8 cellular contexts compared by ENCODE assay signal in the genomic region with DNA sequence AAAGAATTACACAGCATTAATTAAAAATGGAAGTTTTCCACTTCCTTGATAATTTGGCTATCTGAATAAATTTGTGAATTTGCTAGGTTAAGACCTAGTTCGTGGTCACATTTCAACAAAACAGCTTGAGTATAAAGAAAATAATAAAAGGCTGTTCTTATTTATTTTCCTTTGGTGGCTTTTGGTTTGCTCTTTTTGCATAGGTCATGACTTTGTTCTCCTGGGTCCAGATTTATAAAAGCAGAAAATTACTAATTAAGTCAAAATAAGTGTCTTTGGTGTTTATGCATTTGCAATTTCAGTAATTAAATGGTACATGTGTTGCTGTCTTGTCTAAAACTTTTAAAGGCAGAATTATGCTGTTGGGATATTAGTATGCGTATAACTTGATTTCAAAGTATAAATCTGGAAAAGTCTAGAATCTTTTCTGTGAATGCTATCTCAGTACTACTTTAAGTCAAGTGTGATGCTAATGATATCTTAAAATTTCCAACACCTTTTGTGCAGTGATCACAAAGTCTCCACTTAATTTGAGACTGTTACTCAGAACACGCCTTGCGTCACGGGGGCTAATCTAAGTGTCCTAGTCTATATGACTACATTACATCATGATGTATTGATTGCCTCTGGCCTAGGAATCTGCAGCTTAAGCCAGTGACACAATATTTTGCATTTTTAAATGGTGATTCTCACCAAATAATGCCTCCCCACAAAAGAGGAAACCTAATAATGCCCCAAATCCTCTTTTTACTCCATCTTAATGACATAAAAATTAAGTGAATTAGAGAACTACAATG. TPM values are rescaled to one million over a fixed set of nuclear protein-coding genes. Genes with fewer than 3 reads are reported as not detected.
DNase-seq lines count a peak whose midpoint lies in the region; ATAC-seq and TF ChIP-seq lines count a peak whose summit lies in the region.

No MANE protein-coding gene starts in this region.

- no peak overlapping the region for H3K14ac ChIP-seq in neuronal stem cell (ENCODE audit: low read length)

- 32 to 41% (median 34%) methylated on average over 5 of the region's 5 CpGs for WGBS in heart left ventricle, 4 donors
- WGBS in neuronal stem cell (ENCODE audit: extremely low coverage in 2 of 2, insufficient read length in 2 of 2, insufficient replicate concordance in 1 of 2), 2 donors: no CpG with 5 or more reads among the region's 5 CpGs

- CTCF ChIA-PET in activated CD4-positive, alpha-beta memory T cell treated with anti-CD3 and anti-CD28 coated beads, Interleukin-2, amount 10 ng/mL, durations not matched to agents 7 days and 5 days (lab: Charles Lee): interaction anchor here (0.8 kb wide), 1 partner anchor 242 kb away, joined by 3 read pairs; the partner anchor contains the start of gene STX16

- H3K9me3 ChIP-seq in heart left ventricle (no peaks in the 10 kb centered on the region), subcutaneous abdominal adipose tissue (ENCODE audit: control insufficient read depth in 5 of 5, low read length in 5 of 5) (no peaks in the 10 kb centered on the region), neuronal stem cell (replicated peaks in 1 of 2; ENCODE audit: control insufficient read depth in 2 of 2, insufficient read depth in 1 of 2, low read depth in 1 of 2, low read length in 2 of 2) (no peaks in the 10 kb centered on the region)

- H3K18ac ChIP-seq in neuronal stem cell (ENCODE audit: low read length): no peak overlapping the region

- H3K23ac ChIP-seq in neuronal stem cell (ENCODE audit: low read depth, low read length, poor library complexity): no peak overlapping the region

- no peak overlapping the region for H3K4me2 ChIP-seq in neuronal stem cell (ENCODE audit: insufficient read depth, low read length, poor library complexity, severe bottlenecking)

- H3K4ac ChIP-seq in neuronal stem cell (ENCODE audit: low read length): no peak overlapping the region

- H3K27ac Mint-ChIP-seq in activated CD4-positive, alpha-beta memory T cell treated with anti-CD3 and anti-CD28 coated beads, Interleukin-2, amount 10 ng/mL, durations not matched to agents 7 days and 5 days: peak overlapping the region; percentile 80
- peak overlapping the region; percentile 53 to 88 (median 82) for H3K27ac Mint-ChIP-seq in immature natural killer cell

- DNase-seq in heart left ventricle (no peak), Right ventricle myocardium inferior (ENCODE audit: missing footprints) (no peak), immature natural killer cell (no peak), islet precursor cell (no peak), neuronal stem cell (ENCODE audit: low spot score) (no peak), posterior vena cava (ENCODE audit: low spot score) (no peak)
- peak; percentile 57 for DNase-seq in activated CD4-positive, alpha-beta memory T cell treated with anti-CD3 and anti-CD28 coated beads, Interleukin-2, amount 10 ng/mL, durations not matched to agents 7 days and 5 days

- H4K91ac ChIP-seq in neuronal stem cell (ENCODE audit: low read depth, low read length, poor library complexity): no peak overlapping the region

- intact Hi-C loops in heart left ventricle (cut with DNase I) (loop anchor here in 8 of 10 donors (2.0 to 5.0 kb wide), 7 partner anchors 13 to 506 kb away; partner anchors contain the start of genes ATP5F1E (in 3 of the 8), PRELID3B (in 3 of the 8), NELFCD (in 1 of the 8) and VAPB (in 1 of the 8)), Right ventricle myocardium inferior (cut with DNase I) (loop anchor here (2.0 kb wide), 1 partner anchor 13 kb away; no protein-coding TSS in a partner anchor), posterior vena cava (cut with DNase I) (loop anchor here in 1 of 2 donors (10.0 kb wide), 1 partner anchor 91 kb away; the partner anchor contains the start of gene NELFCD)

- H3K9ac ChIP-seq in subcutaneous abdominal adipose tissue (ENCODE audit: low read length in 5 of 5) (peak overlapping the region in 3 of 5 donors; percentile 15 to 78 (median 68)), neuronal stem cell (ENCODE audit: low read depth, low read length, poor library complexity) (no peak overlapping the region)

- no peak overlapping the region for H2AFZ ChIP-seq in neuronal stem cell (ENCODE audit: low read length)

- no peak overlapping the region for H2AK5ac ChIP-seq in neuronal stem cell (ENCODE audit: low read depth, low read length)

- no peak overlapping the region for H2BK15ac ChIP-seq in neuronal stem cell (ENCODE audit: low read length)

- H3K9me3 Mint-ChIP-seq in activated CD4-positive, alpha-beta memory T cell treated with anti-CD3 and anti-CD28 coated beads, Interleukin-2, amount 10 ng/mL, durations not matched to agents 7 days and 5 days: no peaks in the 10 kb centered on the region
- H3K9me3 Mint-ChIP-seq in immature natural killer cell: no peaks in the 10 kb centered on the region

- H3K79me1 ChIP-seq in neuronal stem cell (ENCODE audit: low read depth, low read length): peaks cover 6% of the 10 kb centered on the region

- H3K27ac ChIP-seq in heart left ventricle (peak overlapping the region; percentile 92 to 100 (median 99)), subcutaneous abdominal adipose tissue (ENCODE audit: low read depth, low read length) (peak overlapping the region; percentile 96), neuronal stem cell (replicated peaks; ENCODE audit: low read length) (no peak overlapping the region)

- H3K36me3 ChIP-seq in heart left ventricle (peaks cover 0 to 17% (median 0%) of the 10 kb centered on the region in 9 donors), subcutaneous abdominal adipose tissue (ENCODE audit: control insufficient read depth in 5 of 5, insufficient read depth in 5 of 5, low read length in 5 of 5) (peaks cover 0 to 2% (median 0%) of the 10 kb centered on the region in 5 donors), neuronal stem cell (replicated peaks in 1 of 2; ENCODE audit: control insufficient read depth in 2 of 2, insufficient read depth in 2 of 2, low read length in 2 of 2) (peaks cover 6 to 52% of the 10 kb centered on the region in 2 donors)

- H3K4me1 Mint-ChIP-seq in activated CD4-positive, alpha-beta memory T cell treated with anti-CD3 and anti-CD28 coated beads, Interleukin-2, amount 10 ng/mL, durations not matched to agents 7 days and 5 days: peaks cover 47% of the 10 kb centered on the region
- H3K4me1 Mint-ChIP-seq in immature natural killer cell: peaks cover 50 to 62% of the 10 kb centered on the region in 2 donors

- H3K4me1 ChIP-seq in heart left ventricle (peaks cover 17 to 66% (median 57%) of the 10 kb centered on the region in 12 donors), subcutaneous abdominal adipose tissue (ENCODE audit: control insufficient read depth in 5 of 5, insufficient read depth in 5 of 5, low read length in 5 of 5) (peaks cover 11 to 62% (median 58%) of the 10 kb centered on the region in 5 donors), neuronal stem cell (ENCODE audit: control insufficient read depth in 2 of 2, insufficient read depth in 1 of 2, low read depth in 1 of 2, low read length in 2 of 2) (peaks cover 24 to 28% of the 10 kb centered on the region in 2 donors)

- no peak for ATAC-seq in heart left ventricle
- no peak for ATAC-seq in Right ventricle myocardium inferior

- H2BK5ac ChIP-seq in neuronal stem cell (ENCODE audit: low read length): no peak overlapping the region

- peak overlapping the region; percentile 74 for H3K4me3 Mint-ChIP-seq in activated CD4-positive, alpha-beta memory T cell treated with anti-CD3 and anti-CD28 coated beads, Interleukin-2, amount 10 ng/mL, durations not matched to agents 7 days and 5 days
- peak overlapping the region; percentile 74 to 97 (median 93) for H3K4me3 Mint-ChIP-seq in immature natural killer cell

- H3K4me3 ChIP-seq in heart left ventricle (peak overlapping the region in 11 of 12 donors; percentile 69 to 97 (median 86)), subcutaneous abdominal adipose tissue (ENCODE audit: low read depth in 1 of 5, low read length in 5 of 5) (peak overlapping the region; percentile 6 to 83 (median 37)), neuronal stem cell (ENCODE audit: low read length in 2 of 2) (peak overlapping the region in 1 of 2 donors; percentile 93)

- no peaks in the 10 kb centered on the region for H3K27me3 ChIP-seq in heart left ventricle
- H3K27me3 ChIP-seq in subcutaneous abdominal adipose tissue (ENCODE audit: control insufficient read depth in 5 of 5, insufficient read depth in 4 of 5, low read length in 5 of 5): no peaks in the 10 kb centered on the region
- H3K27me3 ChIP-seq in neuronal stem cell (ENCODE audit: control insufficient read depth in 3 of 3, insufficient read depth in 3 of 3, low read depth in 1 of 3, low read length in 3 of 3): no peaks in the 10 kb centered on the region

- POLR2A ChIA-PET in activated CD4-positive, alpha-beta memory T cell treated with anti-CD3 and anti-CD28 coated beads, Interleukin-2, amount 10 ng/mL, durations not matched to agents 7 days and 5 days (lab: Charles Lee): interaction anchor here (0.6 to 1.4 kb wide), 6 partner anchors 12 to 241 kb away, joined by 3 to 5 read pairs (median 3); no protein-coding TSS in a partner anchor

- no peak overlapping the region for H4K8ac ChIP-seq in neuronal stem cell (ENCODE audit: low read depth, low read length)

- H2BK120ac ChIP-seq in neuronal stem cell (ENCODE audit: low read depth, low read length): no peak overlapping the region

- H3K27me3 Mint-ChIP-seq in activated CD4-positive, alpha-beta memory T cell treated with anti-CD3 and anti-CD28 coated beads, Interleukin-2, amount 10 ng/mL, durations not matched to agents 7 days and 5 days: no peaks in the 10 kb centered on the region
- H3K27me3 Mint-ChIP-seq in immature natural killer cell (ENCODE audit: low read depth in 3 of 3): peaks cover 9 to 16% (median 11%) of the 10 kb centered on the region in 3 donors

- TF ChIP-seq POLR2A in heart left ventricle (IDR thresholded peaks at IDR 0.05): no peak

- peaks cover 50% of the 10 kb centered on the region for H3K36me3 Mint-ChIP-seq in activated CD4-positive, alpha-beta memory T cell treated with anti-CD3 and anti-CD28 coated beads, Interleukin-2, amount 10 ng/mL, durations not matched to agents 7 days and 5 days (ENCODE audit: low read depth)
- H3K36me3 Mint-ChIP-seq in immature natural killer cell: no peaks in the 10 kb centered on the region

- H2BK12ac ChIP-seq in neuronal stem cell (ENCODE audit: low read length): no peak overlapping the region

- TF ChIP-seq CTCF in heart left ventricle (IDR thresholded peaks at IDR 0.05): no peak

RNA-seq across cellular contexts. Expression of gene GNAS, which starts 41.0 kb away (rescaled TPM):
- total RNA-seq in heart left ventricle (1,000 to 10,000 TPM; 1,430 to 2,119 (median 1,604) TPM), Right ventricle myocardium inferior (1,475 TPM), posterior vena cava (100 to 1,000 TPM; 651 to 700 TPM)
- polyA plus RNA-seq in heart left ventricle (1,000 to 10,000 TPM; 1,246 to 2,999 TPM), immature natural killer cell (100 to 1,000 TPM in 2 of 3 donors, 10 to 100 TPM in 1; 70.1 to 127 (median 107) TPM)
- total RNA-seq in activated CD4-positive, alpha-beta memory T cell treated with anti-CD3 and anti-CD28 coated beads, Interleukin-2, amount 10 ng/mL, durations not matched to agents 7 days and 5 days: 100 to 1,000 TPM; 790 to 809 TPM
- 1,720 TPM for polyA plus RNA-seq in neuronal stem cell (2013, experiment 1 of 2)
- polyA plus RNA-seq in neuronal stem cell (2013, experiment 2 of 2): 1,692 TPM

RNA-seq across cellular contexts. Expression of gene GNAS-AS1, which starts 42.9 kb away (rescaled TPM):
- total RNA-seq in heart left ventricle: under 1 TPM in 7 of 9 donors, not detected in 2; 0.22 to 0.79 (median 0.29) TPM
- under 1 TPM; 0.17 to 0.91 TPM for polyA plus RNA-seq in heart left ventricle
- total RNA-seq in Right ventricle myocardium inferior: 0.38 TPM
- total RNA-seq in activated CD4-positive, alpha-beta memory T cell treated with anti-CD3 and anti-CD28 coated beads, Interleukin-2, amount 10 ng/mL, durations not matched to agents 7 days and 5 days: 1 to 10 TPM in 1 of 2 experiments, under 1 TPM in 1; 0.65 to 1.0 TPM
- polyA plus RNA-seq in immature natural killer cell: not detected
- 1.7 TPM for polyA plus RNA-seq in neuronal stem cell (2013, experiment 1 of 2)
- 1.9 TPM for polyA plus RNA-seq in neuronal stem cell (2013, experiment 2 of 2)
- not detected for total RNA-seq in posterior vena cava
